Comparison of ENCODE assay signal across 8 cellular contexts in genomic region chr17:45247429-45248131, GRCh38. TPM values are rescaled to one million over a fixed set of nuclear protein-coding genes. Genes with fewer than 3 reads are reported as not detected.
DNase-seq lines count a peak whose midpoint lies in the region; ATAC-seq, FAIRE-seq and TF ChIP-seq lines count a peak whose summit lies in the region.

No MANE protein-coding gene starts in this region.

- TF ChIP-seq POLR2A in endothelial cell of umbilical vein (IDR thresholded peaks at IDR 0.05; ENCODE audit: low read depth, low read length), result peak; percentile 39

- intact Hi-C loops in endothelial cell of umbilical vein (cut with micrococcal nuclease), result no loop called here

- H3K4me1 Mint-ChIP-seq in CD4-positive, CD25-positive, alpha-beta regulatory T cell, result peaks cover 0 to 75% (median 37%) of the 10 kb centered on the region in 4 donors

- peak; percentile 83 to 88 for ATAC-seq in CD4-positive, CD25-positive, alpha-beta regulatory T cell (ENCODE audit: low read depth in 2 of 2)
- peak; percentile 76 for ATAC-seq in GM19455 (IDR thresholded peaks at IDR 0.05; ENCODE audit: unreplicated experiment)

- TF ChIP-seq CTCF in endothelial cell of umbilical vein (IDR thresholded peaks at IDR 0.05; ENCODE audit: extremely low read depth in 1 of 2, insufficient read depth in 1 of 2, low read depth in 1 of 2, low read length in 2 of 2), result no peak

- peaks cover 70% of the 10 kb centered on the region for H3K4me1 ChIP-seq in CD4-positive, CD25-positive, alpha-beta regulatory T cell (ENCODE audit: control insufficient read depth, insufficient read depth, low read length, poor library complexity, severe bottlenecking)
- H3K4me1 ChIP-seq in endothelial cell of umbilical vein (ENCODE audit: control insufficient read depth, extremely low read depth, insufficient read depth, low read length), result peaks cover 5% of the 10 kb centered on the region

- no peaks in the 10 kb centered on the region for H3K9me1 ChIP-seq in endothelial cell of umbilical vein (replicated peaks; ENCODE audit: control insufficient read depth, extremely low read depth, insufficient read depth, low read length)

- H3K4me2 ChIP-seq in endothelial cell of umbilical vein (ENCODE audit: insufficient read depth, low read length), result peak overlapping the region; percentile 83

- peak overlapping the region; percentile 83 for H2AFZ ChIP-seq in endothelial cell of umbilical vein (ENCODE audit: low read depth, low read length)

- H3K27me3 Mint-ChIP-seq in CD4-positive, CD25-positive, alpha-beta regulatory T cell, result no peaks in the 10 kb centered on the region

- FAIRE-seq in endothelial cell of umbilical vein (lab: Jason Lieb, UNC), result peak; percentile 79

- H3K36me3 ChIP-seq in CD4-positive, CD25-positive, alpha-beta regulatory T cell (ENCODE audit: control insufficient read depth, insufficient read depth, low read length), result peaks cover 50% of the 10 kb centered on the region
- no peaks in the 10 kb centered on the region for H3K36me3 ChIP-seq in endothelial cell of umbilical vein (ENCODE audit: control insufficient read depth in 2 of 2, extremely low read depth in 1 of 2, insufficient read depth in 2 of 2, low read length in 2 of 2)

- H3K4me3 Mint-ChIP-seq in CD4-positive, CD25-positive, alpha-beta regulatory T cell, result peak overlapping the region; percentile 88 to 97 (median 92)

- H4K20me1 ChIP-seq in endothelial cell of umbilical vein (replicated peaks; ENCODE audit: control insufficient read depth, extremely low read depth, insufficient read depth, low read length), result no peaks in the 10 kb centered on the region

- CTCF ChIA-PET in endothelial cell of umbilical vein (lab: Charles Lee), result interaction anchor here (0.9 to 1.9 kb wide), 8 partner anchors 12 to 112 kb away, joined by 3 to 5 read pairs (median 4); partner anchors contain the start of genes ACBD4, MAP3K14 and SPATA32

- POLR2A ChIA-PET in endothelial cell of umbilical vein (lab: Charles Lee), result no interaction called here

- H3K27ac Mint-ChIP-seq in CD4-positive, CD25-positive, alpha-beta regulatory T cell, result peak overlapping the region; percentile 90 to 97 (median 97)

- no peaks in the 10 kb centered on the region for H3K79me2 ChIP-seq in endothelial cell of umbilical vein (ENCODE audit: control insufficient read depth, insufficient read depth, low read length)

- no peaks in the 10 kb centered on the region for H3K9me3 Mint-ChIP-seq in CD4-positive, CD25-positive, alpha-beta regulatory T cell

- DNase-seq in CD4-positive, CD25-positive, alpha-beta regulatory T cell, result peak; percentile 92 to 98 (median 97)
- peak; percentile 95 for DNase-seq in HK-2 (ENCODE audit: unreplicated experiment)
- DNase-seq in NK-92 (lab: John Stamatoyannopoulos, UW; ENCODE audit: unreplicated experiment), result peak; percentile 81
- peak; percentile 92 for DNase-seq in activated CD8-positive, alpha-beta memory T cell treated with anti-CD3 and anti-CD28 coated beads, Interleukin-2, amount 50 U/mL, for 1 hour (ENCODE audit: extremely low read depth)
- DNase-seq in endothelial cell of umbilical vein (ENCODE audit: low read depth, low spot score), result peak; percentile 36
- peak; percentile 95 for DNase-seq in mucosa of gallbladder (ENCODE audit: low spot score)
- peak; percentile 85 to 88 for DNase-seq in stimulated activated CD8-positive, alpha-beta memory T cell treated with anti-CD3 and anti-CD28 coated beads, Interleukin-7, amount 100 ng/mL, for 1 hour (ENCODE audit: low read depth in 2 of 2)

- no peaks in the 10 kb centered on the region for H3K9me3 ChIP-seq in CD4-positive, CD25-positive, alpha-beta regulatory T cell (ENCODE audit: control insufficient read depth in 2 of 2, low read length in 2 of 2)
- no peaks in the 10 kb centered on the region for H3K9me3 ChIP-seq in endothelial cell of umbilical vein (replicated peaks; ENCODE audit: control insufficient read depth, insufficient read depth, low read length)

- H3K36me3 Mint-ChIP-seq in CD4-positive, CD25-positive, alpha-beta regulatory T cell, result peaks cover 11% of the 10 kb centered on the region

- peak overlapping the region; percentile 5 for H3K9ac ChIP-seq in endothelial cell of umbilical vein (replicated peaks; ENCODE audit: extremely low read depth, insufficient read depth, low read length)

- H3K27me3 ChIP-seq in CD4-positive, CD25-positive, alpha-beta regulatory T cell (ENCODE audit: control insufficient read depth, insufficient read depth, low read length), result no peaks in the 10 kb centered on the region
- no peaks in the 10 kb centered on the region for H3K27me3 ChIP-seq in endothelial cell of umbilical vein (ENCODE audit: control insufficient read depth in 2 of 2, insufficient read depth in 2 of 2, low read length in 2 of 2)

- dilution Hi-C loops in endothelial cell of umbilical vein (cut with MboI; ENCODE audit: extremely low pct_ligation_motif_present, low sequenced_read_pairs), result no loop called here

- no peak overlapping the region for H3K4me3 ChIP-seq in CD4-positive, CD25-positive, alpha-beta regulatory T cell (ENCODE audit: low read depth, low read length)
- H3K4me3 ChIP-seq in endothelial cell of umbilical vein (replicated peaks in 1 of 3; ENCODE audit: insufficient read depth in 1 of 3, low read depth in 1 of 3, low read length in 3 of 3), result peak overlapping the region; percentile 21 to 48 (median 44)

- peak overlapping the region; percentile 97 for H3K27ac ChIP-seq in CD4-positive, CD25-positive, alpha-beta regulatory T cell (ENCODE audit: insufficient read depth, low read length, poor library complexity, severe bottlenecking)
- no peak overlapping the region for H3K27ac ChIP-seq in endothelial cell of umbilical vein (ENCODE audit: insufficient read depth, low read depth, low read length)

- no TSS peak for BruUV-seq in endothelial cell of umbilical vein (replicated peaks; lab: Mats Ljungman, UMichigan)

TF ChIP-seq in endothelial cell of umbilical vein, 7 proteins besides CTCF, POLR2A, EP300 and RAD21:
- TF ChIP-seq EZH2 (IDR thresholded peaks at IDR 0.05; ENCODE audit: borderline replicate concordance, low read depth, low read length, severe bottlenecking), result no peak
- TF ChIP-seq MYC (IDR thresholded peaks at IDR 0.05; ENCODE audit: low read depth, low read length), result no peak
- TF ChIP-seq FOS (IDR thresholded peaks at IDR 0.05; ENCODE audit: borderline replicate concordance, insufficient read depth, low read length), result no peak
- no peak for TF ChIP-seq GATA2 (IDR thresholded peaks at IDR 0.05; ENCODE audit: insufficient read depth, insufficient read length, low read depth, low read length)
- no peak for TF ChIP-seq POLR2AphosphoS5 (IDR thresholded peaks at IDR 0.05; ENCODE audit: insufficient read depth, low read depth, low read length)
- no peak for TF ChIP-seq MAX (IDR thresholded peaks at IDR 0.05; ENCODE audit: insufficient read depth, insufficient read length)
- no peak for TF ChIP-seq JUN (IDR thresholded peaks at IDR 0.05; ENCODE audit: borderline replicate concordance, insufficient read depth, insufficient read length, low read depth)
TF ChIP-seq in endothelial cell of umbilical vein: peak in this region for 0.

RNA-seq across cellular contexts. Expression of gene SPATA32, which starts 14.3 kb away (rescaled TPM):
- total RNA-seq in CD4-positive, CD25-positive, alpha-beta regulatory T cell, result 0.20 TPM
- polyA plus RNA-seq in CD4-positive, CD25-positive, alpha-beta regulatory T cell, result under 1 TPM in 2 of 4 donors, not detected in 2; 0.36 to 0.60 TPM
- total RNA-seq in endothelial cell of umbilical vein (not detected in 2 replicates), mucosa of gallbladder (not detected)
- polyA plus RNA-seq in endothelial cell of umbilical vein, result not detected in 2 replicates
- polyA plus RNA-seq in endothelial cell of umbilical vein (2011; cell fraction: cytosol; rRNA removed), result not detected in 2 replicates
- polyA plus RNA-seq in endothelial cell of umbilical vein (2011; cell fraction: nucleus; rRNA removed), result not detected in 2 replicates
- not detected in 2 replicates for polyA plus RNA-seq in endothelial cell of umbilical vein (2012)
- polyA minus RNA-seq in endothelial cell of umbilical vein, result not detected in 2 replicates
- not detected for polyA minus RNA-seq in endothelial cell of umbilical vein (2011; cell fraction: cytosol; rRNA and poly(A)+ RNA removed)
- polyA minus RNA-seq in endothelial cell of umbilical vein (2011; cell fraction: nucleus; rRNA and poly(A)+ RNA removed), result not detected in 2 replicates

RNA-seq across cellular contexts. Expression of gene FMNL1, which starts 25.9 kb away (rescaled TPM):
- total RNA-seq in CD4-positive, CD25-positive, alpha-beta regulatory T cell, result 575 TPM
- 10 to 100 TPM; 22.8 to 28.5 (median 24.7) TPM for polyA plus RNA-seq in CD4-positive, CD25-positive, alpha-beta regulatory T cell
- total RNA-seq in endothelial cell of umbilical vein (1.6 and 1.7 TPM in 2 replicates), mucosa of gallbladder (30.7 TPM)
- polyA plus RNA-seq in endothelial cell of umbilical vein, result 0.30 and 0.95 TPM in 2 replicates
- 0.53 and 0.79 TPM in 2 replicates for polyA plus RNA-seq in endothelial cell of umbilical vein (2011; cell fraction: cytosol; rRNA removed)
- 3.0 TPM in 2 replicates for polyA plus RNA-seq in endothelial cell of umbilical vein (2011; cell fraction: nucleus; rRNA removed)
- polyA plus RNA-seq in endothelial cell of umbilical vein (2012), result 1.4 and 4.0 TPM in 2 replicates
- 1.1 TPM in 2 replicates for polyA minus RNA-seq in endothelial cell of umbilical vein
- 11.8 TPM for polyA minus RNA-seq in endothelial cell of umbilical vein (2011; cell fraction: cytosol; rRNA and poly(A)+ RNA removed)
- 1.0 and 1.3 TPM in 2 replicates for polyA minus RNA-seq in endothelial cell of umbilical vein (2011; cell fraction: nucleus; rRNA and poly(A)+ RNA removed)

Comparison
In these comparisons a context has a peak if more than half of its experiments do, and no peak if none do; other contexts are left out.
1. DNase-seq: peak in every context shown above with its lines; median percentile 97 in CD4-positive, CD25-positive, alpha-beta regulatory T cell; 95 in HK-2; 95 in mucosa of gallbladder; 92 in activated CD8-positive, alpha-beta memory T cell treated with anti-CD3 and anti-CD28 coated beads, Interleukin-2, amount 50 U/mL, for 1 hour; 86 in stimulated activated CD8-positive, alpha-beta memory T cell treated with anti-CD3 and anti-CD28 coated beads, Interleukin-7, amount 100 ng/mL, for 1 hour; 81 in NK-92; 36 in endothelial cell of umbilical vein.
2. RNA of gene FMNL1, which starts 25.9 kb away (total RNA-seq): 575 TPM in CD4-positive, CD25-positive, alpha-beta regulatory T cell (single experiment); 30.7 TPM in mucosa of gallbladder (single experiment) and 1.6 to 1.7 TPM in endothelial cell of umbilical vein; every median in the first group is over 10 times any median in the second.